ENCODE assay signal across 9 cellular contexts in the genomic region with DNA sequence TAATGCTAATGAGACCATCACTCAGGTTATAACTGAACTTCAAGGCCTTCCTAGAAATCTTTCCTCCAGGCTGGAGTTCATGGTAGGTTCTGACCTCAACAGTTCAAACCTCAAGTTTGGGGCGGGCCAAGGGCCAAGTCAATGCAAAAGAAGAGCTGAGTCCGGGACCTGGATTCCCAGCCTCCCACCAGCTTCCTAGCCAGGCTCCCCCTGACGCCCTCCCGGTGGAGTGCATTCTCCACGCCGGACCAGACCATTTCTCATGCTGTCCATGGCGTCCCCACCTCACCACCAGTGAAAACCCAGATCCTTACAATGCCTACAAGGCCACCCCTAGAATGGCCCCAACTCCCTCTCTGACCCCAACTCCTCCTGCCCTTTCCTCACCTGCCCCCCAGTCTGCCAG. TPM values are rescaled to one million over a fixed set of nuclear protein-coding genes. Genes with fewer than 3 reads are reported as not detected.
A peak's percentile ranks its signal among the peaks of the same experiment; 100 is the strongest.
DNase-seq lines count a peak whose midpoint lies in the region; ATAC-seq and TF ChIP-seq lines count a peak whose summit lies in the region.
"Had no signal": no experiment of that assay in that cellular context is flagged by ENCODE, and none has a peak within 500 bp of the region (broad histone marks: within the 10 kb centered on the region; RNA-seq: fewer than 3 reads in every experiment).

No MANE protein-coding gene starts in this region.

- H3K4me3 Mint-ChIP-seq in CD4-positive, alpha-beta T cell: peak overlapping the region; percentile 71
- peak overlapping the region; percentile 70 for H3K4me3 Mint-ChIP-seq in activated naive CD8-positive, alpha-beta T cell treated with anti-CD3 and anti-CD28 coated beads, Interleukin-2, amount 10 ng/mL, durations not matched to agents 7 days and 5 days
- peak overlapping the region; percentile 85 for H3K4me3 Mint-ChIP-seq in natural killer cell treated with Interleukin-12 subunit alpha and Interleukin-12 subunit beta and Interleukin-15 and Interleukin-18, amount 100 ng/mL, for 72 hours

- H3K4me3 ChIP-seq in H7 (ENCODE audit: insufficient read depth, low read depth, low read length): no peak overlapping the region

- H3K27me3 ChIP-seq in CD4-positive, alpha-beta T cell (ENCODE audit: control insufficient read depth, insufficient read depth, low read length): peaks cover 31% of the 10 kb centered on the region
- peaks cover 29% of the 10 kb centered on the region for H3K27me3 ChIP-seq in H7 (ENCODE audit: control insufficient read depth, insufficient read depth, low read length)
- H3K27me3 ChIP-seq: ovary had no signal

- H3K27ac Mint-ChIP-seq in CD4-positive, alpha-beta T cell: no peak overlapping the region
- H3K27ac Mint-ChIP-seq in activated naive CD8-positive, alpha-beta T cell treated with anti-CD3 and anti-CD28 coated beads, Interleukin-2, amount 10 ng/mL, durations not matched to agents 7 days and 5 days: no peak overlapping the region
- H3K27ac Mint-ChIP-seq in natural killer cell treated with Interleukin-12 subunit alpha and Interleukin-12 subunit beta and Interleukin-15 and Interleukin-18, amount 100 ng/mL, for 72 hours: peak overlapping the region in 1 of 2 donors; percentile 46

- TF ChIP-seq CTCF in CD4-positive, alpha-beta T cell (IDR thresholded peaks at IDR 0.05): no peak

- ATAC-seq in CD4-positive, alpha-beta T cell (ENCODE audit: poor library complexity): no peak
- ATAC-seq in activated naive CD8-positive, alpha-beta T cell treated with anti-CD3 and anti-CD28 coated beads, Interleukin-2, amount 10 ng/mL, durations not matched to agents 7 days and 5 days (ENCODE audit: low read depth): no peak
- ATAC-seq in natural killer cell treated with Interleukin-12 subunit alpha and Interleukin-12 subunit beta and Interleukin-15 and Interleukin-18, amount 100 ng/mL, for 72 hours: no peak
- no peak for ATAC-seq in HG02885 (IDR thresholded peaks at IDR 0.05; ENCODE audit: poor library complexity, unreplicated experiment)

- no peak for DNase-seq in CD4-positive, alpha-beta T cell
- DNase-seq in H7 (peak; percentile 43), NCI-H82 (lab: John Stamatoyannopoulos, UW) (no peak), SIG-M5 (lab: John Stamatoyannopoulos, UW) (no peak)
- DNase-seq in activated naive CD8-positive, alpha-beta T cell treated with anti-CD3 and anti-CD28 coated beads, Interleukin-2, amount 10 ng/mL, durations not matched to agents 7 days and 5 days: no peak
- DNase-seq in natural killer cell treated with Interleukin-12 subunit alpha and Interleukin-12 subunit beta and Interleukin-15 and Interleukin-18, amount 100 ng/mL, for 72 hours (ENCODE audit: low spot score): no peak
- no peak for DNase-seq in activated CD4-positive, CD25-positive, alpha-beta regulatory T cell treated with anti-CD3 and anti-CD28 coated beads, Interleukin-2, amount 50 U/mL, for 72 hours

- CTCF ChIA-PET in CD4-positive, alpha-beta T cell (lab: Charles Lee): no interaction called here

- no peaks in the 10 kb centered on the region for H3K36me3 Mint-ChIP-seq in CD4-positive, alpha-beta T cell (ENCODE audit: low read depth)
- peaks cover 1% of the 10 kb centered on the region for H3K36me3 Mint-ChIP-seq in activated naive CD8-positive, alpha-beta T cell treated with anti-CD3 and anti-CD28 coated beads, Interleukin-2, amount 10 ng/mL, durations not matched to agents 7 days and 5 days
- no peaks in the 10 kb centered on the region for H3K36me3 Mint-ChIP-seq in natural killer cell treated with Interleukin-12 subunit alpha and Interleukin-12 subunit beta and Interleukin-15 and Interleukin-18, amount 100 ng/mL, for 72 hours

- H3K9me3 Mint-ChIP-seq in CD4-positive, alpha-beta T cell: no peaks in the 10 kb centered on the region
- no peaks in the 10 kb centered on the region for H3K9me3 Mint-ChIP-seq in activated naive CD8-positive, alpha-beta T cell treated with anti-CD3 and anti-CD28 coated beads, Interleukin-2, amount 10 ng/mL, durations not matched to agents 7 days and 5 days
- no peaks in the 10 kb centered on the region for H3K9me3 Mint-ChIP-seq in natural killer cell treated with Interleukin-12 subunit alpha and Interleukin-12 subunit beta and Interleukin-15 and Interleukin-18, amount 100 ng/mL, for 72 hours

- H3K9me3 ChIP-seq in CD4-positive, alpha-beta T cell (ENCODE audit: control insufficient read depth, low read length): no peaks in the 10 kb centered on the region
- H3K9me3 ChIP-seq: ovary had no signal

- H3K36me3 ChIP-seq in H7 (replicated peaks; ENCODE audit: control insufficient read depth, insufficient read depth, low read length): peaks cover 2% of the 10 kb centered on the region; the same call in 1 of the 2 replicates
- H3K36me3 ChIP-seq: ovary had no signal

- no peak overlapping the region for H3K27ac ChIP-seq in CD4-positive, alpha-beta T cell (ENCODE audit: low read depth, low read length)
- H3K27ac ChIP-seq: ovary had no signal

- intact Hi-C loops in CD4-positive, alpha-beta T cell (cut with DNase I, micrococcal nuclease): no loop called here

- H3K4me1 Mint-ChIP-seq in CD4-positive, alpha-beta T cell (ENCODE audit: low read depth): peaks cover 18% of the 10 kb centered on the region
- H3K4me1 Mint-ChIP-seq in activated naive CD8-positive, alpha-beta T cell treated with anti-CD3 and anti-CD28 coated beads, Interleukin-2, amount 10 ng/mL, durations not matched to agents 7 days and 5 days: peaks cover 32% of the 10 kb centered on the region
- H3K4me1 Mint-ChIP-seq in natural killer cell treated with Interleukin-12 subunit alpha and Interleukin-12 subunit beta and Interleukin-15 and Interleukin-18, amount 100 ng/mL, for 72 hours (ENCODE audit: low read depth in 2 of 2): peaks cover 24 to 26% of the 10 kb centered on the region in 2 donors

- POLR2A ChIA-PET in CD4-positive, alpha-beta T cell (lab: Charles Lee): no interaction called here
- POLR2A ChIA-PET in activated naive CD8-positive, alpha-beta T cell treated with anti-CD3 and anti-CD28 coated beads, Interleukin-2, amount 10 ng/mL, durations not matched to agents 7 days and 5 days (lab: Charles Lee): no interaction called here

- H3K27me3 Mint-ChIP-seq in CD4-positive, alpha-beta T cell: peaks cover 62% of the 10 kb centered on the region
- H3K27me3 Mint-ChIP-seq in activated naive CD8-positive, alpha-beta T cell treated with anti-CD3 and anti-CD28 coated beads, Interleukin-2, amount 10 ng/mL, durations not matched to agents 7 days and 5 days: peaks cover 53% of the 10 kb centered on the region
- peaks cover 0 to 2% of the 10 kb centered on the region in 2 donors for H3K27me3 Mint-ChIP-seq in natural killer cell treated with Interleukin-12 subunit alpha and Interleukin-12 subunit beta and Interleukin-15 and Interleukin-18, amount 100 ng/mL, for 72 hours

RNA-seq across cellular contexts. Expression of a gene that starts 0.8 kb away (rescaled TPM):
- total RNA-seq in CD4-positive, alpha-beta T cell: under 1 TPM; 0.41 to 0.75 TPM
- total RNA-seq in H7 (2014; rRNA removed; shearing (Covaris generic)): 31.3 and 32.4 TPM in 2 replicates
- total RNA-seq in activated naive CD8-positive, alpha-beta T cell treated with anti-CD3 and anti-CD28 coated beads, Interleukin-2, amount 10 ng/mL, durations not matched to agents 7 days and 5 days: 10 to 100 TPM; 10.0 to 11.7 TPM
- total RNA-seq in natural killer cell treated with Interleukin-12 subunit alpha and Interleukin-12 subunit beta and Interleukin-15 and Interleukin-18, amount 100 ng/mL, for 72 hours: 1 to 10 TPM; 2.7 to 6.8 TPM
